8 cellular contexts compared by ENCODE assay signal in genomic region chr17:1108810-1109605, GRCh38.
DNase-seq lines count a peak whose midpoint lies in the region; ATAC-seq and TF ChIP-seq lines count a peak whose summit lies in the region.

No MANE protein-coding gene starts in this region.

- no peaks in the 10 kb centered on the region for H3K9me2 ChIP-seq in Loucy (replicated peaks; ENCODE audit: low read depth, low read length)

- H3K79me2 ChIP-seq in Loucy (ENCODE audit: insufficient read depth, low read length) = peaks cover 29% of the 10 kb centered on the region; the same call in 1 of the 2 replicates

- H3F3A ChIP-seq in Loucy (ENCODE audit: low read depth) = 0 out of 2 replicates have a peak, but pooled peaks cover 3% of the 10 kb centered on the region

- peak in 2 of 3 experiments; percentile 62 to 64 for DNase-seq in NCI-H1417 (lab: John Stamatoyannopoulos, UW)
- DNase-seq in NCI-H1417 treated with DMSO at 0.1 percent for 48 hours (lab: John Stamatoyannopoulos, UW) = no peak
- peak; percentile 32 to 50 for DNase-seq in activated CD8-positive, alpha-beta memory T cell treated with anti-CD3 and anti-CD28 coated beads for 1 hour (ENCODE audit: extremely low read depth in 1 of 2, low read depth in 1 of 2)
- peak; percentile 52 for DNase-seq in mucosa of gallbladder (ENCODE audit: low spot score)
- peak; percentile 48 to 87 (median 71) for DNase-seq in stimulated activated naive CD4-positive, alpha-beta T cell (lab: John Stamatoyannopoulos, UW)

- peaks cover 5% of the 10 kb centered on the region for H4K20me1 ChIP-seq in Loucy (ENCODE audit: insufficient read depth, low read length, poor library complexity, severe bottlenecking)

- TF ChIP-seq CTCF in Loucy (conservative IDR thresholded peaks at IDR 0.05; ENCODE audit: low read length) = no peak

- ATAC-seq in HG02870 (IDR thresholded peaks at IDR 0.05; ENCODE audit: unreplicated experiment) = no peak

- H3K4me3 ChIP-seq in Loucy (ENCODE audit: low read length, poor library complexity, severe bottlenecking) = peak overlapping the region; percentile 81
- H3K4me3 ChIP-seq in endocrine pancreas (ENCODE audit: control insufficient read depth, insufficient read depth, low read length) = no peak overlapping the region

- H3K9ac ChIP-seq in Loucy (ENCODE audit: low read depth, low read length, poor library complexity, severe bottlenecking) (peak overlapping the region; percentile 82), endocrine pancreas (ENCODE audit: control insufficient read depth, insufficient read depth, low read length) (peak overlapping the region; percentile 80)

- peak overlapping the region; percentile 79 for H3K4me2 ChIP-seq in Loucy (ENCODE audit: low read depth, low read length, poor library complexity, severe bottlenecking)

- peaks cover 45% of the 10 kb centered on the region for H3K4me1 ChIP-seq in Loucy (ENCODE audit: insufficient read depth, low read length, poor library complexity, severe bottlenecking)
- no peaks in the 10 kb centered on the region for H3K4me1 ChIP-seq in endocrine pancreas (ENCODE audit: control insufficient read depth, insufficient read depth, low read length)

- H3K9me3 ChIP-seq in Loucy (ENCODE audit: insufficient read depth, low read depth, low read length) = no peaks in the 10 kb centered on the region
- no peaks in the 10 kb centered on the region for H3K9me3 ChIP-seq in endocrine pancreas (ENCODE audit: control insufficient read depth, low read length)

- peak overlapping the region; percentile 92 for H2AFZ ChIP-seq in Loucy (ENCODE audit: low read length)

- no peaks in the 10 kb centered on the region for H3K27me3 ChIP-seq in Loucy (ENCODE audit: insufficient read depth, low read length, poor library complexity, severe bottlenecking)
- H3K27me3 ChIP-seq in endocrine pancreas (ENCODE audit: control insufficient read depth, insufficient read depth, low read length) = no peaks in the 10 kb centered on the region

- H3K36me3 ChIP-seq in Loucy (ENCODE audit: insufficient read depth, low read length) (no peaks in the 10 kb centered on the region), endocrine pancreas (ENCODE audit: control insufficient read depth, insufficient read depth, low read length) (no peaks in the 10 kb centered on the region)
